In genomic region chr1:154353966-154354365, GRCh38 we compare ENCODE assay signal across 1 cellular context.
TF ChIP-seq lines count a peak whose summit lies in the region.

No MANE protein-coding gene starts in this region.

TF ChIP-seq in HCT116, 20 proteins besides CTCF, POLR2A, EP300 and RAD21 (continued from another document):
- TF ChIP-seq, protein P1, sequence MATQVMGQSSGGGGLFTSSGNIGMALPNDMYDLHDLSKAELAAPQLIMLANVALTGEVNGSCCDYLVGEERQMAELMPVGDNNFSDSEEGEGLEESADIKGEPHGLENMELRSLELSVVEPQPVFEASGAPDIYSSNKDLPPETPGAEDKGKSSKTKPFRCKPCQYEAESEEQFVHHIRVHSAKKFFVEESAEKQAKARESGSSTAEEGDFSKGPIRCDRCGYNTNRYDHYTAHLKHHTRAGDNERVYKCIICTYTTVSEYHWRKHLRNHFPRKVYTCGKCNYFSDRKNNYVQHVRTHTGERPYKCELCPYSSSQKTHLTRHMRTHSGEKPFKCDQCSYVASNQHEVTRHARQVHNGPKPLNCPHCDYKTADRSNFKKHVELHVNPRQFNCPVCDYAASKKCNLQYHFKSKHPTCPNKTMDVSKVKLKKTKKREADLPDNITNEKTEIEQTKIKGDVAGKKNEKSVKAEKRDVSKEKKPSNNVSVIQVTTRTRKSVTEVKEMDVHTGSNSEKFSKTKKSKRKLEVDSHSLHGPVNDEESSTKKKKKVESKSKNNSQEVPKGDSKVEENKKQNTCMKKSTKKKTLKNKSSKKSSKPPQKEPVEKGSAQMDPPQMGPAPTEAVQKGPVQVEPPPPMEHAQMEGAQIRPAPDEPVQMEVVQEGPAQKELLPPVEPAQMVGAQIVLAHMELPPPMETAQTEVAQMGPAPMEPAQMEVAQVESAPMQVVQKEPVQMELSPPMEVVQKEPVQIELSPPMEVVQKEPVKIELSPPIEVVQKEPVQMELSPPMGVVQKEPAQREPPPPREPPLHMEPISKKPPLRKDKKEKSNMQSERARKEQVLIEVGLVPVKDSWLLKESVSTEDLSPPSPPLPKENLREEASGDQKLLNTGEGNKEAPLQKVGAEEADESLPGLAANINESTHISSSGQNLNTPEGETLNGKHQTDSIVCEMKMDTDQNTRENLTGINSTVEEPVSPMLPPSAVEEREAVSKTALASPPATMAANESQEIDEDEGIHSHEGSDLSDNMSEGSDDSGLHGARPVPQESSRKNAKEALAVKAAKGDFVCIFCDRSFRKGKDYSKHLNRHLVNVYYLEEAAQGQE (IDR thresholded peaks at IDR 0.05; ENCODE audit: low read depth): no peak
- TF ChIP-seq EGR1 (IDR thresholded peaks at IDR 0.05; ENCODE audit: low read depth): no peak
- TF ChIP-seq EZH2phosphoT487 (IDR thresholded peaks at IDR 0.05; ENCODE audit: borderline replicate concordance): no peak
- TF ChIP-seq JUND (IDR thresholded peaks at IDR 0.05): no peak
- TF ChIP-seq MAX (IDR thresholded peaks at IDR 0.05): no peak
- TF ChIP-seq, protein P2, sequence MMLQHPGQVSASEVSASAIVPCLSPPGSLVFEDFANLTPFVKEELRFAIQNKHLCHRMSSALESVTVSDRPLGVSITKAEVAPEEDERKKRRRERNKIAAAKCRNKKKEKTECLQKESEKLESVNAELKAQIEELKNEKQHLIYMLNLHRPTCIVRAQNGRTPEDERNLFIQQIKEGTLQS (IDR thresholded peaks at IDR 0.05): no peak
- no peak for TF ChIP-seq SIN3A (IDR thresholded peaks at IDR 0.05; ENCODE audit: low read depth)
- no peak for TF ChIP-seq FOSL1 (IDR thresholded peaks at IDR 0.05; ENCODE audit: low read depth)
- no peak for TF ChIP-seq ZFX (IDR thresholded peaks at IDR 0.05)
TF ChIP-seq in HCT116: peak in this region for 0.
